8 cellular contexts compared by ENCODE assay signal in the genomic region with DNA sequence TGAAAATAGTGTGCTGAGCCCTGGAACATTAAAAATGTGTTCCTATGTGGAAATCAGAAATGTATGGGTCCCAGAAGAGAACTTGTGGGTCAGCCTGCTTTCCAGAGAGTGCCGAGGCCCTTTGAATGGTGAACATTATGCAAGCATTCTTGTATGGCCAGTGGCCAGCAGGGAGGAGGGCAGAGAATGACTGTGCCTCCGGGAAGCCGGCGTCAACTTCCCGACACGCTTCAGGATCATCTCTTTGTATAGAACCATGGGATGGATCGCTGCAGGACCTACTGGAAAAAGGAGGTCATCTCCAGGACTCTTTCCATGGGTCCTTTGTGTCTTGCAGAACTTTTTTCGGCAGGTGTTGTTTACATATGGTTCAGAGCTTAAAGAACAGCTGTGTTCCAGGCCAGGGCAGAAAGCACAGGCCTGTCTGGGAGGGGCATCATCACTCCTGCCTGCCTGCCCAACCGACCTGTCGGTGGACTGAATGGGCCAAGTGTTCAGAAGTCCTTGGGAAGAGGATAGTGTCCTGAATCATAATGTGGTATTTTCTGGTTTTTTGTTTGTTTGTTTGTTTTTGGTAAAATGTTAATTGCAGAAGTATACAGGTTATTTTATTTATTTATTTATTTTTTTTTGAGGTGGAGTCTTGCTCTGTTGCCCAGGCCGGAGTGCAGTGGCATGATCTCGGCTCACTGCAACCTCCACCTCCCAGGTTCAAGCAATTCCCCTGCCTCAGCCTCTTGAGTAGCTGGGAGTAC. TPM values are rescaled to one million over a fixed set of nuclear protein-coding genes. Genes with fewer than 3 reads are reported as not detected.
DNase-seq lines count a peak whose midpoint lies in the region; ATAC-seq and TF ChIP-seq lines count a peak whose summit lies in the region.

No MANE protein-coding gene starts in this region.

- H3K36me3 ChIP-seq in osteoblast (ENCODE audit: insufficient read depth, low read length), result peaks cover 6% of the 10 kb centered on the region

- H3K4me1 Mint-ChIP-seq in activated naive CD8-positive, alpha-beta T cell treated with anti-CD3 and anti-CD28 coated beads for 36 hours, result peaks cover 82% of the 10 kb centered on the region
- H3K4me1 Mint-ChIP-seq in glutamatergic neuron (ENCODE audit: low read depth, unreplicated experiment), result peaks cover 67% of the 10 kb centered on the region

- peaks cover 78% of the 10 kb centered on the region for H3K4me1 ChIP-seq in osteoblast (ENCODE audit: insufficient read depth, low read length)

- POLR2A ChIA-PET in AG04449 (lab: Yijun Ruan, JAX), result no interaction called here

- H3K27ac Mint-ChIP-seq in activated naive CD8-positive, alpha-beta T cell treated with anti-CD3 and anti-CD28 coated beads for 36 hours, result peak overlapping the region; percentile 36
- H3K27ac Mint-ChIP-seq in glutamatergic neuron (ENCODE audit: unreplicated experiment), result peak overlapping the region; percentile 94

- no peak for ATAC-seq in HG02678 (IDR thresholded peaks at IDR 0.05; ENCODE audit: unreplicated experiment)
- no peak for ATAC-seq in GM21576 (IDR thresholded peaks at IDR 0.05; ENCODE audit: unreplicated experiment)
- no peak for ATAC-seq in HG03460 (IDR thresholded peaks at IDR 0.05; ENCODE audit: unreplicated experiment)

- no peak overlapping the region for H3K4me3 Mint-ChIP-seq in activated naive CD8-positive, alpha-beta T cell treated with anti-CD3 and anti-CD28 coated beads for 36 hours
- peak overlapping the region; percentile 77 for H3K4me3 Mint-ChIP-seq in glutamatergic neuron (ENCODE audit: unreplicated experiment)

- H3K36me3 Mint-ChIP-seq in activated naive CD8-positive, alpha-beta T cell treated with anti-CD3 and anti-CD28 coated beads for 36 hours, result peaks cover 27% of the 10 kb centered on the region
- H3K36me3 Mint-ChIP-seq in glutamatergic neuron (ENCODE audit: unreplicated experiment), result no peaks in the 10 kb centered on the region

- H3K9me3 ChIP-seq in osteoblast (ENCODE audit: low read depth, low read length), result no peaks in the 10 kb centered on the region

- H4K20me1 ChIP-seq in osteoblast (ENCODE audit: insufficient read depth, low read length), result peaks cover 83% of the 10 kb centered on the region

- TF ChIP-seq CTCF in AG04449 (IDR thresholded peaks at IDR 0.05; ENCODE audit: insufficient read depth, low read length, missing control alignments) (no peak), glutamatergic neuron (IDR thresholded peaks at IDR 0.05; ENCODE audit: partially characterized antibody, unreplicated experiment) (no peak), osteoblast (IDR thresholded peaks at IDR 0.05; ENCODE audit: extremely low read depth, low read depth, low read length) (no peak)

- DNase-seq in AG04449 (ENCODE audit: low read depth, low spot score) (peak; percentile 61), HT-29 (ENCODE audit: low spot score) (peak; percentile 81), glutamatergic neuron (peak; percentile 42), osteoblast (ENCODE audit: insufficient read length, low spot score, missing footprints) (peak; percentile 92)
- DNase-seq in activated naive CD8-positive, alpha-beta T cell treated with anti-CD3 and anti-CD28 coated beads for 36 hours, result no peak

- H3K4me2 ChIP-seq in osteoblast (ENCODE audit: insufficient read depth, low read length), result peak overlapping the region; percentile 92

- CTCF ChIA-PET in AG04449 (lab: Yijun Ruan, JAX), result no interaction called here

- peak overlapping the region; percentile 99 for H3K27ac ChIP-seq in osteoblast (ENCODE audit: low read depth, low read length)

- H3K4me3 ChIP-seq in AG04449 (ENCODE audit: low read depth, low read length), result peak overlapping the region; percentile 32
- H3K4me3 ChIP-seq in osteoblast (ENCODE audit: insufficient read depth, low read length), result peak overlapping the region; percentile 67

- H3K9me3 Mint-ChIP-seq in activated naive CD8-positive, alpha-beta T cell treated with anti-CD3 and anti-CD28 coated beads for 36 hours, result no peaks in the 10 kb centered on the region
- H3K9me3 Mint-ChIP-seq in glutamatergic neuron (ENCODE audit: unreplicated experiment), result peaks cover 15% of the 10 kb centered on the region

- H3K79me2 ChIP-seq in osteoblast (ENCODE audit: insufficient read depth, low read length), result peaks cover 98% of the 10 kb centered on the region

- H2AFZ ChIP-seq in osteoblast (ENCODE audit: low read length), result peak overlapping the region; percentile 46

- H3K27me3 Mint-ChIP-seq in activated naive CD8-positive, alpha-beta T cell treated with anti-CD3 and anti-CD28 coated beads for 36 hours, result no peaks in the 10 kb centered on the region
- peaks cover 5% of the 10 kb centered on the region for H3K27me3 Mint-ChIP-seq in glutamatergic neuron (ENCODE audit: unreplicated experiment)

- H3K27me3 ChIP-seq in osteoblast (ENCODE audit: insufficient read depth, low read length), result no peaks in the 10 kb centered on the region

RNA-seq across cellular contexts. Expression of a gene that starts 9.0 kb away (rescaled TPM):
- total RNA-seq in HT-29 (2014; rRNA removed; shearing (Covaris generic)), result 96.5 and 106 TPM in 2 replicates
- 100 to 1,000 TPM; 128 to 135 TPM for total RNA-seq in activated naive CD8-positive, alpha-beta T cell treated with anti-CD3 and anti-CD28 coated beads for 36 hours
- total RNA-seq in glutamatergic neuron (ENCODE audit: unreplicated experiment) (489 TPM), osteoblast (61.6 and 70.9 TPM in 2 replicates)
